9 cellular contexts compared by ENCODE assay signal in the genomic region with DNA sequence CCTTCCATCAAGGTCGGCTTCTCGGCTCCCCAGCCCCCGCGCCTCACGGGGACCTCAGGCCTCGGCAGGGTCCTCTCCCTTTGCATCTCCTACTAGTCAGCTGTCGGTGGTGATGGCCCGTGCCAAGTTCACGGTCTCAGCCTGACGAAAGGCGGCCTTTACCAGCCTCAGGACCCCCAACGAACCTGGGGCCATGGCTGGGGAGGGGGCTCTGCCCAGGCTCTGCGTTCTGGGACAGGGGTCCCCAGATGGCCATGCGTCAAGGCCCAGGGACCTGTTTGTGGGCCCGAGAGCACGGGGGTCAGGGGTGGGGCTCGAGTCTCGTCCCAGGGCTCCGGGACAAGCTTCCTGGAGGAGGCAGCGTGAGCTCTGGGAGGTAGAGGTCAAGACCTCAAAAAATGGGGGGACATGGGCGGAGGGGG. TPM values are rescaled to one million over a fixed set of nuclear protein-coding genes. Genes with fewer than 3 reads are reported as not detected.
DNase-seq lines count a peak whose midpoint lies in the region; ATAC-seq and TF ChIP-seq lines count a peak whose summit lies in the region.
"Had no signal": no experiment of that assay in that cellular context is flagged by ENCODE, and none has a peak within 500 bp of the region (broad histone marks: within the 10 kb centered on the region; RNA-seq: fewer than 3 reads in every experiment).

No MANE protein-coding gene starts in this region.

- H3K27ac Mint-ChIP-seq in T-helper 2 cell treated with Interferon-gamma antibody and Interleukin-4, amounts not matched to agents 5 μg/mL and 100 μg/mL, for 36 hours: peak overlapping the region; percentile 90

- DNase-seq in T-helper 2 cell treated with Interferon-gamma antibody and Interleukin-4, amounts not matched to agents 5 μg/mL and 100 μg/mL, for 36 hours (ENCODE audit: low spot score): no peak
- no peak for DNase-seq in fibroblast of the aortic adventitia (ENCODE audit: low read depth)
- DNase-seq in NAMALWA (ENCODE audit: low spot score): no peak
- DNase-seq in NCI-H146 (lab: John Stamatoyannopoulos, UW): no peak
- DNase-seq in cortex of kidney (lab: John Stamatoyannopoulos, UW): no peak

- ATAC-seq in HG03378 (IDR thresholded peaks at IDR 0.05; ENCODE audit: unreplicated experiment): no peak

- peak overlapping the region; percentile 88 for H3K9ac ChIP-seq in rectal smooth muscle tissue (ENCODE audit: low read length)

- peak overlapping the region; percentile 93 for H3K27ac ChIP-seq in rectal smooth muscle tissue (ENCODE audit: low read depth, low read length)

- no peak for TF ChIP-seq CTCF in fibroblast of the aortic adventitia (IDR thresholded peaks at IDR 0.05; ENCODE audit: insufficient read depth, low read length)

- H3K36me3 ChIP-seq in rectal smooth muscle tissue (ENCODE audit: control insufficient read depth, insufficient read depth, low read length): no peaks in the 10 kb centered on the region

- H3K4me1 Mint-ChIP-seq in T-helper 2 cell treated with Interferon-gamma antibody and Interleukin-4, amounts not matched to agents 5 μg/mL and 100 μg/mL, for 36 hours (ENCODE audit: low read depth): peaks cover 10% of the 10 kb centered on the region

- H3K4me1 ChIP-seq in rectal smooth muscle tissue (ENCODE audit: control insufficient read depth, insufficient read depth, low read length): peaks cover 7% of the 10 kb centered on the region

- peak overlapping the region; percentile 48; the same call in 1 of the 2 replicates for H3K4me3 ChIP-seq in GM08714 (ENCODE audit: low read length)
- peak overlapping the region; percentile 66 for H3K4me3 ChIP-seq in fibroblast of the aortic adventitia (ENCODE audit: low read depth, low read length)
- H3K4me3 ChIP-seq in rectal smooth muscle tissue (ENCODE audit: low read length): peak overlapping the region; percentile 66

- H3K27me3 Mint-ChIP-seq in T-helper 2 cell treated with Interferon-gamma antibody and Interleukin-4, amounts not matched to agents 5 μg/mL and 100 μg/mL, for 36 hours (ENCODE audit: low read depth): no peaks in the 10 kb centered on the region

- H3K36me3 Mint-ChIP-seq in T-helper 2 cell treated with Interferon-gamma antibody and Interleukin-4, amounts not matched to agents 5 μg/mL and 100 μg/mL, for 36 hours (ENCODE audit: low read depth): no peaks in the 10 kb centered on the region

- H3K4me3 Mint-ChIP-seq in T-helper 2 cell treated with Interferon-gamma antibody and Interleukin-4, amounts not matched to agents 5 μg/mL and 100 μg/mL, for 36 hours: peak overlapping the region; percentile 66

- H3K27me3 ChIP-seq in rectal smooth muscle tissue (ENCODE audit: control insufficient read depth, insufficient read depth, low read length): no peaks in the 10 kb centered on the region

- no peaks in the 10 kb centered on the region for H3K9me3 Mint-ChIP-seq in T-helper 2 cell treated with Interferon-gamma antibody and Interleukin-4, amounts not matched to agents 5 μg/mL and 100 μg/mL, for 36 hours

RNA-seq across cellular contexts. Expression of gene DEGS2, which starts 32.8 kb away (rescaled TPM):
- total RNA-seq in fibroblast of the aortic adventitia (ENCODE audit: low replicate concordance): 0.16 TPM in 1 of 2 replicates, not detected in the other
- total RNA-seq: LHCN-M2 had no signal

RNA-seq across cellular contexts. Expression of gene YY1, which starts 46.7 kb away (rescaled TPM):
- total RNA-seq in fibroblast of the aortic adventitia (ENCODE audit: low replicate concordance): 43.3 and 47.3 TPM in 2 replicates
